1 cellular context compared by ENCODE assay signal in genomic region chr20:18225652-18226051, GRCh38.
TF ChIP-seq lines count a peak whose summit lies in the region.

No MANE protein-coding gene starts in this region.

TF ChIP-seq in IMR-90, 13 proteins besides CTCF, POLR2A, EP300 and RAD21 (continued from another document):
- TF ChIP-seq USF2 (IDR thresholded peaks at IDR 0.05; ENCODE audit: low read depth, low read length): no peak
- TF ChIP-seq FOS (IDR thresholded peaks at IDR 0.05; ENCODE audit: low read depth, low read length): no peak
- TF ChIP-seq BHLHE40 (IDR thresholded peaks at IDR 0.05; ENCODE audit: low read depth, low read length): no peak
- TF ChIP-seq CEBPB (IDR thresholded peaks at IDR 0.05; ENCODE audit: low read depth, low read length): no peak
- no peak for TF ChIP-seq MXI1 (IDR thresholded peaks at IDR 0.05; ENCODE audit: borderline replicate concordance, low read depth, low read length)
- TF ChIP-seq MAFK (IDR thresholded peaks at IDR 0.05; ENCODE audit: low read depth, low read length): no peak
- TF ChIP-seq RCOR1 (IDR thresholded peaks at IDR 0.05; ENCODE audit: insufficient replicate concordance, low read length): no peak
